Comparison of ENCODE assay signal across 8 cellular contexts in genomic region chr6:28335040-28335563, GRCh38. TPM values are rescaled to one million over a fixed set of nuclear protein-coding genes. Genes with fewer than 3 reads are reported as not detected.
DNase-seq lines count a peak whose midpoint lies in the region; ATAC-seq and TF ChIP-seq lines count a peak whose summit lies in the region.

No MANE protein-coding gene starts in this region.

- H3K9ac ChIP-seq in mucosa of rectum (ENCODE audit: low read depth in 1 of 2, low read length in 2 of 2), result peak overlapping the region; percentile 91 to 96

- CTCF ChIA-PET in A673 (lab: Charles Lee), result interaction anchor here (1.0 kb wide), 1 partner anchor 21 kb away, joined by 7 read pairs; no protein-coding TSS in a partner anchor

- POLR2A ChIA-PET in A673 (lab: Charles Lee; ENCODE audit: low non-redundant PET), result interaction anchor here (1.1 kb wide), 1 partner anchor 54 kb away, joined by 3 read pairs; the partner anchor contains the start of gene PGBD1

- ATAC-seq in GM18517 (IDR thresholded peaks at IDR 0.05; ENCODE audit: unreplicated experiment), result no peak
- ATAC-seq in GM18909 (IDR thresholded peaks at IDR 0.05; ENCODE audit: poor library complexity, unreplicated experiment), result no peak

- BruUV-seq in A673 (replicated peaks; lab: Mats Ljungman, UMichigan), result TSS peak; percentile 71

- no peaks in the 10 kb centered on the region for H3K4me1 ChIP-seq in A673 (ENCODE audit: insufficient read depth, low read length, poor library complexity, severe bottlenecking)
- peaks cover 7 to 8% of the 10 kb centered on the region in 2 donors for H3K4me1 ChIP-seq in mucosa of rectum (ENCODE audit: control insufficient read depth in 2 of 2, insufficient read depth in 2 of 2, low read length in 2 of 2)

- H3K9me3 ChIP-seq in A673 (ENCODE audit: low read depth, low read length, poor library complexity, severe bottlenecking) (no peaks in the 10 kb centered on the region), mucosa of rectum (ENCODE audit: control insufficient read depth in 2 of 2, low read length in 2 of 2) (no peaks in the 10 kb centered on the region)

- DNase-seq in A673 (ENCODE audit: low spot score) (no peak), HL-60 (ENCODE audit: low read depth in 1 of 2, low spot score in 1 of 2) (no peak), coronary artery (ENCODE audit: low spot score) (no peak), SIG-M5 treated with dmso at 0.1 percent for 504 hours (lab: John Stamatoyannopoulos, UW; ENCODE audit: unreplicated experiment) (no peak), NCI-H69 (lab: John Stamatoyannopoulos, UW) (no peak)

- H3K27me3 ChIP-seq in A673 (replicated peaks; ENCODE audit: insufficient read depth, low read depth, low read length, poor library complexity), result no peaks in the 10 kb centered on the region
- no peaks in the 10 kb centered on the region for H3K27me3 ChIP-seq in HL-60 (ENCODE audit: insufficient read depth, poor library complexity, severe bottlenecking)
- no peaks in the 10 kb centered on the region for H3K27me3 ChIP-seq in mucosa of rectum (ENCODE audit: control insufficient read depth in 2 of 2, insufficient read depth in 2 of 2, low read length in 2 of 2)

- intact Hi-C loops in A673 (cut with micrococcal nuclease; ENCODE audit: unreplicated experiment), result loop anchor here (5.0 kb wide), 1 partner anchor 198 kb away; no protein-coding TSS in a partner anchor

- H3K36me3 ChIP-seq in A673 (ENCODE audit: insufficient read depth, low read length, poor library complexity, severe bottlenecking) (no peaks in the 10 kb centered on the region), mucosa of rectum (ENCODE audit: control insufficient read depth in 2 of 2, insufficient read depth in 2 of 2, low read length in 2 of 2) (no peaks in the 10 kb centered on the region)

- peak overlapping the region; percentile 55 for H3K4me3 ChIP-seq in A673 (ENCODE audit: low read depth, low read length, poor library complexity, severe bottlenecking)
- H3K4me3 ChIP-seq in HL-60 (replicated peaks; ENCODE audit: insufficient read depth, low read length), result peak overlapping the region; percentile 24
- peak overlapping the region; percentile 81 for H3K4me3 ChIP-seq in coronary artery
- peak overlapping the region; percentile 88 to 94 for H3K4me3 ChIP-seq in mucosa of rectum (ENCODE audit: low read length in 2 of 2)

- TF ChIP-seq CTCF in A673 (conservative IDR thresholded peaks at IDR 0.05; ENCODE audit: low read depth, low read length) (no peak), HL-60 (IDR thresholded peaks at IDR 0.05; ENCODE audit: insufficient read depth, low read length) (no peak), coronary artery (IDR thresholded peaks at IDR 0.05) (no peak)

- H3K27ac ChIP-seq in A673 (ENCODE audit: low read depth, low read length, poor library complexity, severe bottlenecking), result peak overlapping the region; percentile 97
- H3K27ac ChIP-seq in HL-60 (replicated peaks), result peak overlapping the region; percentile 98
- peak overlapping the region; percentile 95 to 97 for H3K27ac ChIP-seq in coronary artery
- H3K27ac ChIP-seq in mucosa of rectum (ENCODE audit: low read depth in 2 of 2, low read length in 2 of 2), result peak overlapping the region; percentile 98 to 99

RNA-seq across cellular contexts. Expression of gene ZSCAN31, which starts 0.8 kb away (rescaled TPM):
- total RNA-seq in A673 (2021), result 3.5 and 4.3 TPM in 2 replicates

RNA-seq across cellular contexts. Expression of gene ZKSCAN3, which starts 14.6 kb away (rescaled TPM):
- 8.0 and 8.7 TPM in 2 replicates for total RNA-seq in A673 (2021)

RNA-seq across cellular contexts. Expression of gene PGBD1, which starts 53.7 kb away (rescaled TPM):
- 11.3 and 11.6 TPM in 2 replicates for total RNA-seq in A673 (2021)

Comparison
In these comparisons a context has a peak if more than half of its experiments do, and no peak if none do; other contexts are left out.
1. H3K4me3 ChIP-seq: peak in every context shown above with its lines; median percentile 91 in mucosa of rectum; 81 in coronary artery; 55 in A673; 24 in HL-60.